In genomic region chr2:32715981-32716380, GRCh38 we compare ENCODE assay signal across 17 cellular contexts.
DNase-seq lines count a peak whose midpoint lies in the region; ATAC-seq and TF ChIP-seq lines count a peak whose summit lies in the region.
"Had no signal": no experiment of that assay in that cellular context is flagged by ENCODE, and none has a peak within 500 bp of the region (broad histone marks: within the 10 kb centered on the region; RNA-seq: fewer than 3 reads in every experiment).

No MANE protein-coding gene starts in this region.

- H3K9me3 Mint-ChIP-seq in activated naive CD8-positive, alpha-beta T cell treated with anti-CD3 and anti-CD28 coated beads, Interleukin-2, amount 50 U/mL, for 24 hours, result no peaks in the 10 kb centered on the region

- no peaks in the 10 kb centered on the region for H3K27me3 Mint-ChIP-seq in activated naive CD8-positive, alpha-beta T cell treated with anti-CD3 and anti-CD28 coated beads, Interleukin-2, amount 50 U/mL, for 24 hours
- H3K27me3 Mint-ChIP-seq: activated CD4-positive, alpha-beta T cell treated with anti-CD3 and anti-CD28 coated beads for 36 hours had no signal

- 84 to 90% methylated on average over 1 of the region's 1 CpG for WGBS in heart right ventricle, 2 donors

- H3K27ac ChIP-seq in heart right ventricle, result peak overlapping the region in 8 of 10 donors; percentile 31 to 82 (median 66)
- no peak overlapping the region for H3K27ac ChIP-seq in substantia nigra (ENCODE audit: low read depth, low read length, poor library complexity, severe bottlenecking)
- H3K27ac ChIP-seq: A549, ovary, SJSA1, skin epidermis, upper lobe of left lung had no signal

- H3K27ac Mint-ChIP-seq in activated naive CD8-positive, alpha-beta T cell treated with anti-CD3 and anti-CD28 coated beads, Interleukin-2, amount 50 U/mL, for 24 hours, result peak overlapping the region; percentile 10

- peaks cover 4 to 72% (median 51%) of the 10 kb centered on the region in 9 donors for H3K4me1 ChIP-seq in heart right ventricle

- no peak overlapping the region for H3K4me3 Mint-ChIP-seq in activated naive CD8-positive, alpha-beta T cell treated with anti-CD3 and anti-CD28 coated beads, Interleukin-2, amount 50 U/mL, for 24 hours
- H3K4me3 Mint-ChIP-seq: activated CD4-positive, alpha-beta T cell treated with anti-CD3 and anti-CD28 coated beads for 36 hours had no signal

- intact Hi-C loops in heart right ventricle (cut with DNase I), result no loop called here
- intact Hi-C loops in cardiac septum (cut with DNase I), result loop anchor here (2.0 kb wide), 1 partner anchor 43 kb away; no protein-coding TSS in a partner anchor
- intact Hi-C loops in posterior cingulate gyrus (cut with DNase I), result no loop called here

- no peaks in the 10 kb centered on the region for H3K36me3 ChIP-seq in heart right ventricle
- H3K36me3 ChIP-seq: ovary, SJSA1, upper lobe of left lung had no signal

- ATAC-seq in heart right ventricle (peak in 3 of 8 donors; percentile 39 to 49 (median 43)), GM18868 (IDR thresholded peaks at IDR 0.05; ENCODE audit: unreplicated experiment) (no peak)
- ATAC-seq in activated naive CD8-positive, alpha-beta T cell treated with anti-CD3 and anti-CD28 coated beads, Interleukin-2, amount 50 U/mL, for 24 hours, result no peak
- ATAC-seq: A549 had no signal

- H3K36me3 Mint-ChIP-seq in activated naive CD8-positive, alpha-beta T cell treated with anti-CD3 and anti-CD28 coated beads, Interleukin-2, amount 50 U/mL, for 24 hours (ENCODE audit: low read depth), result peaks cover 45% of the 10 kb centered on the region

- DNase-seq in heart right ventricle (no peak), cardiac septum (ENCODE audit: low spot score) (no peak), fibroblast of gingiva (ENCODE audit: low read depth) (peak; percentile 9), substantia nigra (lab: John Stamatoyannopoulos, UW) (no peak), HuH-7.5 (ENCODE audit: low spot score) (no peak), posterior cingulate gyrus (no peak)
- DNase-seq in activated naive CD8-positive, alpha-beta T cell treated with anti-CD3 and anti-CD28 coated beads, Interleukin-2, amount 50 U/mL, for 24 hours, result no peak
- DNase-seq: activated CD4-positive, alpha-beta T cell treated with anti-CD3 and anti-CD28 coated beads for 36 hours; activated gamma-delta T cell treated with Interleukin-2 at 50 U/mL for 16 hours; DND-41; ovary; T1000; upper lobe of left lung had no signal

- H3K27me3 ChIP-seq in heart right ventricle, result no peaks in the 10 kb centered on the region
- H3K27me3 ChIP-seq: ovary, SJSA1, upper lobe of left lung had no signal

- H3K4me3 ChIP-seq in heart right ventricle, result no peak overlapping the region
- H3K4me3 ChIP-seq: A549, ovary, SJSA1, skin epidermis, upper lobe of left lung had no signal

- H3K9me3 ChIP-seq in heart right ventricle, result peaks cover 0 to 5% (median 0%) of the 10 kb centered on the region in 11 donors
- H3K9me3 ChIP-seq: A549, ovary, SJSA1, upper lobe of left lung had no signal

- TF ChIP-seq CTCF in heart right ventricle (IDR thresholded peaks at IDR 0.05), result no peak

- H3K4me1 Mint-ChIP-seq in activated naive CD8-positive, alpha-beta T cell treated with anti-CD3 and anti-CD28 coated beads, Interleukin-2, amount 50 U/mL, for 24 hours, result peaks cover 12% of the 10 kb centered on the region
